ENCODE assay signal across 8 cellular contexts in genomic region chr1:157963713-157964112, GRCh38. TPM values are rescaled to one million over a fixed set of nuclear protein-coding genes. Genes with fewer than 3 reads are reported as not detected.
A peak's percentile ranks its signal among the peaks of the same experiment; 100 is the strongest.
DNase-seq lines count a peak whose midpoint lies in the region; ATAC-seq and TF ChIP-seq lines count a peak whose summit lies in the region.

No MANE protein-coding gene starts in this region.

- peak overlapping the region; percentile 37; the same call in 1 of the 2 replicates for H2AFZ ChIP-seq in PC-3 (ENCODE audit: low read length)

- no peaks in the 10 kb centered on the region for H3K79me2 ChIP-seq in PC-3 (ENCODE audit: low read length)

- H3K4me3 ChIP-seq in PC-3 (ENCODE audit: low read length) (no peak overlapping the region), fibroblast of the aortic adventitia (ENCODE audit: low read depth, low read length) (no peak overlapping the region), vagina (no peak overlapping the region)

- no peaks in the 10 kb centered on the region for H3K9me3 Mint-ChIP-seq in osteocyte (ENCODE audit: unreplicated experiment)

- no peaks in the 10 kb centered on the region for H4K20me1 ChIP-seq in PC-3 (ENCODE audit: low read length)

- H3K4me1 Mint-ChIP-seq in osteocyte (ENCODE audit: unreplicated experiment), result peaks cover 5% of the 10 kb centered on the region

- no peak for TF ChIP-seq POLR2A in vagina (IDR thresholded peaks at IDR 0.05)

- CTCF ChIA-PET in PC-3 (lab: Charles Lee), result interaction anchor here (0.6 to 3.5 kb wide), 4 partner anchors 140 to 1262 kb away, joined by 4 to 27 read pairs (median 10); no protein-coding TSS in a partner anchor

- DNase-seq in GDM1 (lab: John Stamatoyannopoulos, UW) (peak; percentile 40), HS-5 (ENCODE audit: low read depth) (peak; percentile 39), PC-3 (peak; percentile 87), activated T-helper 1 cell treated with Interleukin-2 at 50 U/mL for 16 hours (ENCODE audit: low read depth) (peak; percentile 13), fibroblast of the aortic adventitia (ENCODE audit: low read depth) (peak; percentile 75), osteocyte (ENCODE audit: extremely low spot score, unreplicated experiment) (peak; percentile 90), vagina (ENCODE audit: extremely low spot score in 2 of 2) (no peak)

- no peak overlapping the region for H3K4me3 Mint-ChIP-seq in osteocyte (ENCODE audit: unreplicated experiment)

- H3K27ac Mint-ChIP-seq in osteocyte (ENCODE audit: unreplicated experiment), result no peak overlapping the region

- no peaks in the 10 kb centered on the region for H3K36me3 ChIP-seq in PC-3 (ENCODE audit: low read depth, low read length)
- H3K36me3 ChIP-seq in vagina, result no peaks in the 10 kb centered on the region

- POLR2A ChIA-PET in PC-3 (lab: Charles Lee; ENCODE audit: unreplicated experiment), result no interaction called here

- peak; percentile 87 for TF ChIP-seq CTCF in PC-3 (conservative IDR thresholded peaks at IDR 0.05; ENCODE audit: low read depth, low read length)
- TF ChIP-seq CTCF in fibroblast of the aortic adventitia (IDR thresholded peaks at IDR 0.05; ENCODE audit: insufficient read depth, low read length), result peak; percentile 91
- TF ChIP-seq CTCF in osteocyte (IDR thresholded peaks at IDR 0.05), result peak; percentile 98
- TF ChIP-seq CTCF in vagina (IDR thresholded peaks at IDR 0.05), result peak; percentile 88 to 94 (median 92)

- H3K9me3 ChIP-seq in PC-3 (ENCODE audit: low read length), result no peaks in the 10 kb centered on the region
- no peaks in the 10 kb centered on the region for H3K9me3 ChIP-seq in vagina

- no peaks in the 10 kb centered on the region for H3K9me2 ChIP-seq in PC-3 (replicated peaks; ENCODE audit: low read length)

- no peak overlapping the region for H3K9ac ChIP-seq in PC-3 (ENCODE audit: low read length)

- H3K4me2 ChIP-seq in PC-3 (ENCODE audit: low read length), result peak overlapping the region; percentile 55; the same call in 1 of the 2 replicates

- intact Hi-C loops in PC-3 (cut with micrococcal nuclease) (loop anchor here (1.0 to 5.0 kb wide), 5 partner anchors 29 to 1109 kb away; no protein-coding TSS in a partner anchor), vagina (cut with DNase I) (no loop called here)

- H3K36me3 Mint-ChIP-seq in osteocyte (ENCODE audit: unreplicated experiment), result no peaks in the 10 kb centered on the region

- H3K4me1 ChIP-seq in PC-3 (ENCODE audit: insufficient read depth, low read length) (peaks cover 22% of the 10 kb centered on the region), vagina (peaks cover 6% of the 10 kb centered on the region)

- no peaks in the 10 kb centered on the region for H3F3A ChIP-seq in PC-3 (ENCODE audit: low read length, unreplicated experiment)

- ATAC-seq in PC-3, result peak; percentile 81
- ATAC-seq in GM18502 (IDR thresholded peaks at IDR 0.05; ENCODE audit: poor library complexity, unreplicated experiment), result no peak

- peaks cover 24% of the 10 kb centered on the region for H3K27me3 ChIP-seq in PC-3 (ENCODE audit: low read length)
- H3K27me3 ChIP-seq in vagina, result no peaks in the 10 kb centered on the region

- H3K27ac ChIP-seq in PC-3 (ENCODE audit: low read length) (no peak overlapping the region), vagina (no peak overlapping the region)

- peaks cover 42% of the 10 kb centered on the region for H3K27me3 Mint-ChIP-seq in osteocyte (ENCODE audit: unreplicated experiment)

- BruUV-seq in PC-3 (replicated peaks; lab: Mats Ljungman, UMichigan), result no TSS peak

RNA-seq across cellular contexts. Expression of gene KIRREL1, which starts 29.7 kb away (rescaled TPM):
- total RNA-seq in PC-3 (2014; rRNA removed), result 49.8 and 57.1 TPM in 2 replicates
- total RNA-seq in fibroblast of the aortic adventitia (ENCODE audit: low replicate concordance), result 96.8 and 96.9 TPM in 2 replicates
- total RNA-seq in osteocyte, result 122 TPM in 2 replicates
- total RNA-seq in vagina, result 34.9 TPM

Comparison
In these comparisons a context has a peak if more than half of its experiments do, and no peak if none do; other contexts are left out.
1. DNase-seq: peak in GDM1 (single experiment), HS-5 (single experiment), PC-3 (single experiment), activated T-helper 1 cell treated with Interleukin-2 at 50 U/mL for 16 hours (single experiment), fibroblast of the aortic adventitia (single experiment) and osteocyte (single experiment); none in vagina (0 of 2).
2. Peak in every context shown above with its lines, with median percentiles within 50 percentile points of each other: CTCF ChIP-seq.